ENCODE assay signal across 8 cellular contexts in the genomic region with DNA sequence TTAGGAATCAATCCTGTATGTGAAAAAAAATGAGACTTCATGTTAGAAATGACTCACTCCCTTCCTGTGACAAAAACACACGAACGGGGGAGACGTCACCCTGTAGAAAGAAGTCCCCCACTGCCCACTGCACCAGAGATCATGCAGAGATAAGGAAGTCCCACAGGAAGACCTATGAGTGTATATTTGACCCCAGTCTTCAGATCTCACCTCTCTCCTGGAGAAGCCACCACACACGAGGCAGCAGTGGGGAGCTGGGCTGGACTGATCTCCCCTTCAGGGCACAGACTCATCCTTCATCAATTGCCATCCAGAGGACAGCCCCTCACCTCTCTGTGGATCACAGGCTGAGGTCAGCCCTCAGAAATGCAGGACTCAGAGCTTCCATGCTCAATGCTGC. TPM values are rescaled to one million over a fixed set of nuclear protein-coding genes. Genes with fewer than 3 reads are reported as not detected.
DNase-seq lines count a peak whose midpoint lies in the region; ATAC-seq and TF ChIP-seq lines count a peak whose summit lies in the region.
"Not testable (repeated sequence)": the region's sequence is repeated elsewhere in the genome, so short reads cannot be mapped to it uniquely, and the experiment has no call there.

No MANE protein-coding gene starts in this region.

- H3K4me1 Mint-ChIP-seq in HFFc6 (ENCODE audit: low read depth) (peaks cover 40% of the 10 kb centered on the region), T-cell (peaks cover 23 to 28% (median 24%) of the 10 kb centered on the region in 3 donors), immature natural killer cell (peaks cover 44 to 76% of the 10 kb centered on the region in 2 donors), osteocyte (ENCODE audit: unreplicated experiment) (peaks cover 26% of the 10 kb centered on the region), type B pancreatic cell (ENCODE audit: unreplicated experiment) (peaks cover 29% of the 10 kb centered on the region)
- peaks cover 37% of the 10 kb centered on the region for H3K4me1 Mint-ChIP-seq in activated CD8-positive, alpha-beta memory T cell treated with anti-CD3 and anti-CD28 coated beads, Interleukin-2, amount 10 ng/mL, durations not matched to agents 7 days and 5 days
- peaks cover 16% of the 10 kb centered on the region for H3K4me1 Mint-ChIP-seq in activated naive CD4-positive, alpha-beta T cell treated with anti-CD3 and anti-CD28 coated beads, Interleukin-2, amount 50 U/mL, for 24 hours

- POLR2A ChIA-PET in T-cell (lab: Charles Lee) = not testable (repeated sequence)

- peaks cover 23% of the 10 kb centered on the region for H3K9me3 Mint-ChIP-seq in HFFc6
- peaks cover 0 to 30% (median 17%) of the 10 kb centered on the region in 3 donors for H3K9me3 Mint-ChIP-seq in T-cell
- H3K9me3 Mint-ChIP-seq in activated CD8-positive, alpha-beta memory T cell treated with anti-CD3 and anti-CD28 coated beads, Interleukin-2, amount 10 ng/mL, durations not matched to agents 7 days and 5 days (ENCODE audit: low read depth) = peaks cover 37% of the 10 kb centered on the region
- H3K9me3 Mint-ChIP-seq in activated naive CD4-positive, alpha-beta T cell treated with anti-CD3 and anti-CD28 coated beads, Interleukin-2, amount 50 U/mL, for 24 hours; immature natural killer cell; osteocyte (ENCODE audit: unreplicated experiment); type B pancreatic cell: not testable (repeated sequence)

- not testable (repeated sequence) for H3K27me3 Mint-ChIP-seq in HFFc6 (ENCODE audit: insufficient read depth); T-cell; activated CD8-positive, alpha-beta memory T cell treated with anti-CD3 and anti-CD28 coated beads, Interleukin-2, amount 10 ng/mL, durations not matched to agents 7 days and 5 days; activated naive CD4-positive, alpha-beta T cell treated with anti-CD3 and anti-CD28 coated beads, Interleukin-2, amount 50 U/mL, for 24 hours; immature natural killer cell (ENCODE audit: low read depth in 3 of 3); osteocyte (ENCODE audit: unreplicated experiment); type B pancreatic cell

- peak overlapping the region; percentile 63 for H3K4me3 Mint-ChIP-seq in HFFc6
- not testable (repeated sequence) for H3K4me3 Mint-ChIP-seq in T-cell; activated CD8-positive, alpha-beta memory T cell treated with anti-CD3 and anti-CD28 coated beads, Interleukin-2, amount 10 ng/mL, durations not matched to agents 7 days and 5 days; activated naive CD4-positive, alpha-beta T cell treated with anti-CD3 and anti-CD28 coated beads, Interleukin-2, amount 50 U/mL, for 24 hours; osteocyte (ENCODE audit: unreplicated experiment)
- H3K4me3 Mint-ChIP-seq in immature natural killer cell = peak overlapping the region; percentile 57 to 74 (median 72)
- H3K4me3 Mint-ChIP-seq in type B pancreatic cell = peak overlapping the region; percentile 41

- H3K36me3 Mint-ChIP-seq in HFFc6 (ENCODE audit: low read depth) = peaks cover 54% of the 10 kb centered on the region
- peaks cover 69% of the 10 kb centered on the region for H3K36me3 Mint-ChIP-seq in T-cell
- H3K36me3 Mint-ChIP-seq in activated CD8-positive, alpha-beta memory T cell treated with anti-CD3 and anti-CD28 coated beads, Interleukin-2, amount 10 ng/mL, durations not matched to agents 7 days and 5 days = peaks cover 90% of the 10 kb centered on the region
- H3K36me3 Mint-ChIP-seq in activated naive CD4-positive, alpha-beta T cell treated with anti-CD3 and anti-CD28 coated beads, Interleukin-2, amount 50 U/mL, for 24 hours = peaks cover 47% of the 10 kb centered on the region
- peaks cover 33 to 53% (median 40%) of the 10 kb centered on the region in 3 donors for H3K36me3 Mint-ChIP-seq in immature natural killer cell
- H3K36me3 Mint-ChIP-seq in osteocyte (ENCODE audit: unreplicated experiment) = peaks cover 51% of the 10 kb centered on the region
- H3K36me3 Mint-ChIP-seq in type B pancreatic cell = peaks cover 43% of the 10 kb centered on the region

- peak overlapping the region; percentile 88 for H3K27ac Mint-ChIP-seq in HFFc6
- H3K27ac Mint-ChIP-seq in T-cell = peak overlapping the region; percentile 56 to 79
- H3K27ac Mint-ChIP-seq in activated CD8-positive, alpha-beta memory T cell treated with anti-CD3 and anti-CD28 coated beads, Interleukin-2, amount 10 ng/mL, durations not matched to agents 7 days and 5 days = peak overlapping the region; percentile 70
- H3K27ac Mint-ChIP-seq in activated naive CD4-positive, alpha-beta T cell treated with anti-CD3 and anti-CD28 coated beads, Interleukin-2, amount 50 U/mL, for 24 hours = peak overlapping the region; percentile 68
- peak overlapping the region; percentile 92 to 98 (median 96) for H3K27ac Mint-ChIP-seq in immature natural killer cell
- H3K27ac Mint-ChIP-seq in osteocyte (ENCODE audit: unreplicated experiment) = peak overlapping the region; percentile 50
- peak overlapping the region; percentile 68 for H3K27ac Mint-ChIP-seq in type B pancreatic cell

- DNase-seq in HFFc6 (peak; percentile 87), T-cell (peak in 15 of 34 experiments; percentile 3 to 42 (median 20)), dermis blood vessel endothelial cell (peak; percentile 71), immature natural killer cell (peak; percentile 77 to 81 (median 78))
- peak; percentile 65 for DNase-seq in activated CD8-positive, alpha-beta memory T cell treated with anti-CD3 and anti-CD28 coated beads, Interleukin-2, amount 10 ng/mL, durations not matched to agents 7 days and 5 days
- DNase-seq in osteocyte (ENCODE audit: extremely low spot score, unreplicated experiment); type B pancreatic cell (ENCODE audit: extremely low spot score, unreplicated experiment): not testable (repeated sequence)

- ATAC-seq in T-cell (replicated peaks in 1 of 4) = peak in 3 of 4 experiments; percentile 47 to 70 (median 53)
- ATAC-seq in activated CD8-positive, alpha-beta memory T cell treated with anti-CD3 and anti-CD28 coated beads, Interleukin-2, amount 10 ng/mL, durations not matched to agents 7 days and 5 days = peak; percentile 69

- TF ChIP-seq CTCF in HFFc6 (IDR thresholded peaks at IDR 0.05); osteocyte (IDR thresholded peaks at IDR 0.05); type B pancreatic cell (conservative IDR thresholded peaks at IDR 0.05): not testable (repeated sequence)

- CTCF ChIA-PET in T-cell (lab: Charles Lee) = not testable (repeated sequence)
- CTCF ChIA-PET in activated CD8-positive, alpha-beta memory T cell treated with anti-CD3 and anti-CD28 coated beads, Interleukin-2, amount 10 ng/mL, durations not matched to agents 7 days and 5 days (lab: Charles Lee) = interaction anchor here (0.6 kb wide), 1 partner anchor 112 kb away, joined by 4 read pairs; no protein-coding TSS in a partner anchor

RNA-seq across cellular contexts. Expression of a gene that starts 18.9 kb away (rescaled TPM):
- 10 to 100 TPM; 11.3 to 15.0 (median 13.5) TPM for total RNA-seq in HFFc6 (2021; fragmentation: NEBNext Ultra II Directional; extraction: Animal tissue kit (Norgen Biotek cat#: 25700))
- total RNA-seq in T-cell (10 to 100 TPM; 31.5 to 46.2 (median 37.0) TPM), dermis blood vessel endothelial cell (11.9 and 15.7 TPM in 2 replicates), osteocyte (16.1 and 20.7 TPM in 2 replicates), type B pancreatic cell (ENCODE audit: low replicate concordance) (24.7 and 27.3 TPM in 2 replicates)
- total RNA-seq in activated CD8-positive, alpha-beta memory T cell treated with anti-CD3 and anti-CD28 coated beads, Interleukin-2, amount 10 ng/mL, durations not matched to agents 7 days and 5 days = 10 to 100 TPM; 30.7 to 32.1 TPM
- 10 to 100 TPM; 18.4 to 75.2 (median 27.4) TPM for polyA plus RNA-seq in immature natural killer cell
